ENCODE assay signal across 1 cellular context in genomic region chr1:248820041-248820585, GRCh38.
TF ChIP-seq lines count a peak whose summit lies in the region.

No MANE protein-coding gene starts in this region.

TF ChIP-seq in IMR-90, 13 proteins besides CTCF, POLR2A, EP300 and RAD21 (continued from another document):
- TF ChIP-seq USF2 (IDR thresholded peaks at IDR 0.05; ENCODE audit: low read depth, low read length) = no peak
- no peak for TF ChIP-seq RCOR1 (IDR thresholded peaks at IDR 0.05; ENCODE audit: insufficient replicate concordance, low read length)
- no peak for TF ChIP-seq SMC3 (IDR thresholded peaks at IDR 0.05; ENCODE audit: low read depth, low read length)
- no peak for TF ChIP-seq MAFK (IDR thresholded peaks at IDR 0.05; ENCODE audit: low read depth, low read length)
